ENCODE assay signal across 18 cellular contexts in the genomic region with DNA sequence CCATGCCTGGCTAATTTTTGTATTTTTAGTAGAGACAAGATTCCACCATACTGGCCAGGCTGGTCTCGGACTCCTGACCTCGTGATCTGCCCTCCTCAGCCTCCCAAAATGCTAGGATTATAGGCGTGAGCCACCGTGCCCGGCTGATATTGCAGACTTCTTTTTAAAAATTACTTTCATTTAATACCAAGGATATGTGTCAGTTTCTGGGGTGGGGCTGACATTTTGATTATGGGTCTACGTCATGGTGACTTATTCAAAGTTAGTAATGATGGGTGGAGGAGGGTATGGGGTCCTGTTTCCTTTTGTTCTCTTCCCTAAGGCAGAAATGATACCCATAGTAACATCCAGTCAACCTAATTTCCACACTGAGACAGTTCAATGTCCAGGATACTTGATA. TPM values are rescaled to one million over a fixed set of nuclear protein-coding genes. Genes with fewer than 3 reads are reported as not detected.
DNase-seq lines count a peak whose midpoint lies in the region; ATAC-seq and TF ChIP-seq lines count a peak whose summit lies in the region.
"Had no signal": no experiment of that assay in that cellular context is flagged by ENCODE, and none has a peak within 500 bp of the region (broad histone marks: within the 10 kb centered on the region; RNA-seq: fewer than 3 reads in every experiment).

No MANE protein-coding gene starts in this region.

- H3K4me2 ChIP-seq in DND-41 (ENCODE audit: insufficient read depth, low read length): no peak overlapping the region
- H3K4me2 ChIP-seq in Loucy (ENCODE audit: low read depth, low read length, poor library complexity, severe bottlenecking): peak overlapping the region; percentile 29
- H3K4me2 ChIP-seq in osteoblast (ENCODE audit: insufficient read depth, low read length): peak overlapping the region; percentile 77

- peaks cover 97% of the 10 kb centered on the region for H3K79me2 ChIP-seq in DND-41 (ENCODE audit: insufficient read depth, low read length)
- peaks cover 91% of the 10 kb centered on the region for H3K79me2 ChIP-seq in Loucy (ENCODE audit: insufficient read depth, low read length)
- peaks cover 68% of the 10 kb centered on the region for H3K79me2 ChIP-seq in osteoblast (ENCODE audit: insufficient read depth, low read length)
- H3K79me2 ChIP-seq: parathyroid adenoma had no signal

- in situ Hi-C loops in ACHN (cut with HindIII; ENCODE audit: low pct_ligation_motif_present, low pct_unique_long_range_greater_than_20kb, low sequenced_read_pairs): no loop called here

- H3K27ac ChIP-seq in DND-41 (ENCODE audit: low read length) (peak overlapping the region; percentile 29; the same call in 1 of the 2 replicates), osteoblast (ENCODE audit: low read depth, low read length) (peak overlapping the region; percentile 91)
- H3K27ac ChIP-seq: cardiac muscle cell, parathyroid adenoma had no signal

- H4K20me1 ChIP-seq in DND-41 (ENCODE audit: insufficient read depth, low read length) (peaks cover 6% of the 10 kb centered on the region; the same call in 1 of the 2 replicates), Loucy (ENCODE audit: insufficient read depth, low read length, poor library complexity, severe bottlenecking) (peaks cover 30% of the 10 kb centered on the region), osteoblast (ENCODE audit: insufficient read depth, low read length) (no peaks in the 10 kb centered on the region)

- H3K36me3 ChIP-seq in DND-41 (ENCODE audit: insufficient read depth, low read length): peaks cover 30% of the 10 kb centered on the region
- no peaks in the 10 kb centered on the region; the same call in 1 of the 2 replicates for H3K36me3 ChIP-seq in Loucy (ENCODE audit: insufficient read depth, low read length)
- H3K36me3 ChIP-seq in osteoblast (ENCODE audit: insufficient read depth, low read length): peaks cover 4% of the 10 kb centered on the region
- H3K36me3 ChIP-seq: cardiac muscle cell had no signal

- TF ChIP-seq CTCF in DND-41 (IDR thresholded peaks at IDR 0.05; ENCODE audit: borderline replicate concordance, extremely low read depth, low read length, poor library complexity, severe bottlenecking) (no peak), Loucy (conservative IDR thresholded peaks at IDR 0.05; ENCODE audit: low read length) (no peak), choroid plexus epithelial cell (conservative IDR thresholded peaks at IDR 0.05; ENCODE audit: low read depth, low read length) (no peak), osteoblast (IDR thresholded peaks at IDR 0.05; ENCODE audit: extremely low read depth, low read depth, low read length) (no peak)

- no peak for ATAC-seq in DND-41 (ENCODE audit: insufficient read depth, low read depth)
- ATAC-seq: stimulated activated naive CD8-positive, alpha-beta T cell treated with anti-CD3 and anti-CD28 coated beads, Interleukin-15, Interleukin-2, amounts not matched to agents 100 U/mL and 50 U/mL, for 24 hours had no signal

- H2AFZ ChIP-seq in DND-41 (ENCODE audit: low read depth, low read length): no peak overlapping the region
- H2AFZ ChIP-seq in Loucy (ENCODE audit: low read length): no peak overlapping the region
- H2AFZ ChIP-seq in osteoblast (ENCODE audit: low read length): peak overlapping the region; percentile 60
- H2AFZ ChIP-seq: parathyroid adenoma had no signal

- no peak for DNase-seq in DND-41
- DNase-seq in choroid plexus epithelial cell (ENCODE audit: low read depth): no peak
- no peak for DNase-seq in osteoblast (ENCODE audit: insufficient read length, low spot score, missing footprints)
- DNase-seq in SW 1271 (lab: John Stamatoyannopoulos, UW): no peak
- no peak for DNase-seq in erythroblast (lab: John Stamatoyannopoulos, UW)
- no peak for DNase-seq in ACHN
- no peak for DNase-seq in DMS 273 (lab: John Stamatoyannopoulos, UW; ENCODE audit: unreplicated experiment)
- DNase-seq: activated CD4-positive, alpha-beta T cell treated with anti-CD3 and anti-CD28 coated beads for 1 hour; activated CD8-positive, alpha-beta memory T cell treated with anti-CD3 and anti-CD28 coated beads, Interleukin-2, amount 50 U/mL, for 48 hours; activated naive CD4-positive, alpha-beta T cell treated with anti-CD3 and anti-CD28 coated beads for 36 hours; CD4-positive, CD25-positive, alpha-beta regulatory T cell; endodermal cell; Kasumi-1; stimulated activated CD4-positive, alpha-beta T cell treated with anti-CD3 and anti-CD28 coated beads, Interleukin-12 subunit alpha, Interleukin-12 subunit beta, amount 100 ng/mL, for 4 hours; stimulated activated naive CD8-positive, alpha-beta T cell treated with anti-CD3 and anti-CD28 coated beads, Interleukin-15, Interleukin-2, amounts not matched to agents 100 U/mL and 50 U/mL, for 24 hours had no signal

- no peaks in the 10 kb centered on the region for H3K27me3 ChIP-seq in DND-41 (ENCODE audit: insufficient read depth, low read length, poor library complexity)
- no peaks in the 10 kb centered on the region for H3K27me3 ChIP-seq in Loucy (ENCODE audit: insufficient read depth, low read length, poor library complexity, severe bottlenecking)
- H3K27me3 ChIP-seq in osteoblast (ENCODE audit: insufficient read depth, low read length): no peaks in the 10 kb centered on the region
- H3K27me3 ChIP-seq: cardiac muscle cell had no signal

- H3K4me3 ChIP-seq in DND-41 (ENCODE audit: low read depth in 1 of 2, low read length in 2 of 2) (no peak overlapping the region), Loucy (ENCODE audit: low read length, poor library complexity, severe bottlenecking) (no peak overlapping the region), choroid plexus epithelial cell (ENCODE audit: low read depth, low read length) (peak overlapping the region; percentile 5), osteoblast (ENCODE audit: insufficient read depth, low read length) (peak overlapping the region; percentile 48)
- H3K4me3 ChIP-seq: cardiac muscle cell had no signal

- H3K9me3 ChIP-seq in DND-41 (ENCODE audit: insufficient read depth, low read length, severe bottlenecking) (no peaks in the 10 kb centered on the region), Loucy (ENCODE audit: insufficient read depth, low read depth, low read length) (no peaks in the 10 kb centered on the region), osteoblast (ENCODE audit: low read depth, low read length) (no peaks in the 10 kb centered on the region)

- H3K4me1 ChIP-seq in DND-41 (ENCODE audit: insufficient read depth, low read length) (peaks cover 41% of the 10 kb centered on the region), Loucy (ENCODE audit: insufficient read depth, low read length, poor library complexity, severe bottlenecking) (peaks cover 35% of the 10 kb centered on the region), osteoblast (ENCODE audit: insufficient read depth, low read length) (peaks cover 55% of the 10 kb centered on the region)

- H3K9me2 ChIP-seq in Loucy (replicated peaks; ENCODE audit: low read depth, low read length): no peaks in the 10 kb centered on the region

- H3F3A ChIP-seq in Loucy (ENCODE audit: low read depth): peaks cover 8% of the 10 kb centered on the region; the same call in 1 of the 2 replicates

- H3K9ac ChIP-seq in DND-41 (ENCODE audit: low read depth, low read length) (no peak overlapping the region), Loucy (ENCODE audit: low read depth, low read length, poor library complexity, severe bottlenecking) (no peak overlapping the region)
- H3K9ac ChIP-seq: parathyroid adenoma had no signal

- no peak for TF ChIP-seq POLR2A in erythroblast (IDR thresholded peaks at IDR 0.05; ENCODE audit: low read length)

RNA-seq across cellular contexts. Expression of gene GBE1, which starts 34.7 kb away (rescaled TPM):
- 148 and 184 TPM in 2 replicates for total RNA-seq in osteoblast

Comparison
In these comparisons a context has a peak if more than half of its experiments do, and no peak if none do; other contexts are left out.
1. H3K4me3 ChIP-seq: peak in choroid plexus epithelial cell (single experiment) and osteoblast (single experiment); none in DND-41 (0 of 2) and Loucy (single experiment).